Comparison of ENCODE assay signal across 8 cellular contexts in genomic region chr3:143970773-143971366, GRCh38. TPM values are rescaled to one million over a fixed set of nuclear protein-coding genes. Genes with fewer than 3 reads are reported as not detected.
A peak's percentile ranks its signal among the peaks of the same experiment; 100 is the strongest.
DNase-seq lines count a peak whose midpoint lies in the region; ATAC-seq and TF ChIP-seq lines count a peak whose summit lies in the region.

No MANE protein-coding gene starts in this region.

- peak overlapping the region; percentile 93 for H3K4me3 ChIP-seq in lower lobe of right lung

- peak overlapping the region; percentile 98 for H3K27ac ChIP-seq in lower lobe of right lung

- H3K4me1 ChIP-seq in lower lobe of right lung = peaks cover 19% of the 10 kb centered on the region

- no peaks in the 10 kb centered on the region for H3K9me3 ChIP-seq in lower lobe of right lung

- intact Hi-C loops in lower lobe of right lung (cut with DNase I) = loop anchor here (10.0 kb wide), 1 partner anchor 804 kb away; no protein-coding TSS in a partner anchor

- DNase-seq in NCI-H146 treated with DMSO at 0.1 percent for 48 hours (lab: John Stamatoyannopoulos, UW; ENCODE audit: unreplicated experiment) = peak; percentile 95
- DNase-seq in activated CD4-positive, alpha-beta T cell treated with anti-CD3 and anti-CD28 coated beads, Interleukin-2, amount 50 U/mL, for 1 hour = peak; percentile 44
- DNase-seq in dermis blood vessel endothelial cell = peak; percentile 69
- DNase-seq in lower lobe of right lung = peak; percentile 73
- peak; percentile 12 to 40 (median 21) for DNase-seq in stimulated activated CD4-positive, alpha-beta T cell treated with anti-CD3 and anti-CD28 coated beads, TNF-alpha, amount 100 ng/mL, for 48 hours (ENCODE audit: low read depth in 3 of 3)
- no peak for DNase-seq in epidermal melanocyte (ENCODE audit: insufficient read length, low spot score)

- peak; percentile 18 for ATAC-seq in GM18498 (IDR thresholded peaks at IDR 0.05; ENCODE audit: unreplicated experiment)
- ATAC-seq in HG02588 (IDR thresholded peaks at IDR 0.05; ENCODE audit: unreplicated experiment) = peak; percentile 13
- ATAC-seq in lower lobe of right lung = peak; percentile 3 to 21

- no peaks in the 10 kb centered on the region for H3K36me3 ChIP-seq in lower lobe of right lung

- TF ChIP-seq CTCF in lower lobe of right lung (IDR thresholded peaks at IDR 0.05) = no peak

- H3K27me3 ChIP-seq in lower lobe of right lung (ENCODE audit: low read depth) = no peaks in the 10 kb centered on the region

RNA-seq across cellular contexts. Expression of gene DIPK2A, which starts 0.8 kb away (rescaled TPM):
- total RNA-seq in dermis blood vessel endothelial cell (14.1 and 41.5 TPM in 2 replicates), lower lobe of right lung (22.4 TPM)
